In the genomic region with DNA sequence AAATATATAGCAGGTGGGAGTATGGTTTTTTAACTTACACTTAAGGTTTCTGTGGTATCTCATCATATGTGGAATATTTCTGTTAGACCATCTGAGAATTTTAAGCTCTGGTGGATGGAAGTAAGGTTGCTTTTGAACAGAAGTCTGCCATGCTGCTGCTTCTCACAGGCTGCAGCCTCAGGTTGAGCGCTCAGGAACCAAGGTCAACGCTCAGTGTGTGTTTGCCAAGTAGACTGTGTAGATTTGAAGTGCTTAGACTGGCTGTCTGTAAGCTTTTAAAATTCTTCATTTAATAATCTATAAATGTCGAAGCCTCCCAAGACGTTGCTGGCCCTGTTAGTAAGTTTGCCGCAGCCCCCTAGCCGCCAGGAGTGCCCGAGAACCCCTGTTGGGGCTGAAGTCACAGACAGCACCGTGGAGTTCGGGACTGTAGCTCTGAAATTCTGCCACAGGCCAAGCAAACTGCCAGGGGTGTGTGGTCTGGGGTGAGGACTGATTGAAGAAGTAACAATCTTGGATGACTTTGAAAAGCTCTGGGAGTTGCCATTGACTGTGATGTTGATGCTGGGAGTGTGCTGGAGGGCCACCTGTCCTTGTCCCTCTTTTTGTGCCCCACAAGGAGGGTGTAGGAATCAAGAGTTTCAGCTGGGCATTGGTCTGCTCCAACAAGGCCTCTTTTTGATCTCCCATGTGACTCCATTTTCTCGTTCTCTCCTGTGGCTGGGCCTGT, we compare ENCODE assay signal across 1 cellular context.
TF ChIP-seq lines count a peak whose summit lies in the region.

No MANE protein-coding gene starts in this region.

TF ChIP-seq in GM12891, 5 proteins besides CTCF, POLR2A, EP300 and RAD21:
- TF ChIP-seq PAX5 (IDR thresholded peaks at IDR 0.05; ENCODE audit: insufficient read depth, low read length, severe bottlenecking) (no peak), POU2F2 (IDR thresholded peaks at IDR 0.05; ENCODE audit: low read depth, low read length) (no peak), SPI1 (IDR thresholded peaks at IDR 0.05; ENCODE audit: low read depth, low read length) (no peak), POLR2AphosphoS5 (IDR thresholded peaks at IDR 0.05; ENCODE audit: low read depth, low read length) (no peak), TAF1 (IDR thresholded peaks at IDR 0.05; ENCODE audit: low read depth, low read length) (no peak)
TF ChIP-seq in GM12891: peak in this region for 0.
